Comparison of ENCODE assay signal across 8 cellular contexts in genomic region chr1:153946622-153947246, GRCh38. TPM values are rescaled to one million over a fixed set of nuclear protein-coding genes. Genes with fewer than 3 reads are reported as not detected.
DNase-seq lines count a peak whose midpoint lies in the region; ATAC-seq and TF ChIP-seq lines count a peak whose summit lies in the region.

Gene DENND4B, minus strand, starts transcription at chr1:153946718. Its CDS starts 2,344 bp downstream, at chr1:153944374.

- no peaks in the 10 kb centered on the region for H3K27me3 ChIP-seq in kidney epithelial cell (ENCODE audit: control insufficient read depth, insufficient read depth, low read length)

- TF ChIP-seq POLR2A in GM18526 (IDR thresholded peaks at IDR 0.05; ENCODE audit: extremely low read depth, insufficient read length): peak; percentile 22

- peak; percentile 21 for ATAC-seq in HG03060 (IDR thresholded peaks at IDR 0.05; ENCODE audit: low read depth, unreplicated experiment)

- in situ Hi-C loops in ACHN (cut with HindIII; ENCODE audit: low pct_ligation_motif_present, low pct_unique_long_range_greater_than_20kb, low sequenced_read_pairs): no loop called here

- TF ChIP-seq CTCF in kidney epithelial cell (IDR thresholded peaks at IDR 0.05; ENCODE audit: insufficient read depth, low read length, poor library complexity, severe bottlenecking): peak; percentile 85

- peak within 1 kb of the TSS; percentile 74 for H3K4me3 ChIP-seq in kidney epithelial cell (ENCODE audit: low read depth, low read length)

- peaks cover 3% of the 10 kb centered on the region for H3K36me3 ChIP-seq in kidney epithelial cell (ENCODE audit: control insufficient read depth, insufficient read depth, low read length)

- peak; percentile 87 for DNase-seq in ACHN
- DNase-seq in NCI-H2196 (lab: John Stamatoyannopoulos, UW; ENCODE audit: unreplicated experiment): peak; percentile 85
- DNase-seq in activated CD4-positive, CD25-positive, alpha-beta regulatory T cell treated with anti-CD3 and anti-CD28 coated beads, Interleukin-2, amount 50 U/mL, for 16 hours (ENCODE audit: low read depth, low spot score): peak; percentile 58
- peak; percentile 79 for DNase-seq in cerebellar cortex (ENCODE audit: low spot score)
- no peak for DNase-seq in kidney epithelial cell (ENCODE audit: low read depth)
- peak; percentile 58 to 70 for DNase-seq in stimulated activated CD4-positive, alpha-beta T cell treated with anti-CD3 and anti-CD28 coated beads, Interleukin-15, amount 100 ng/mL, for 48 hours (ENCODE audit: low read depth in 2 of 2)

RNA-seq across cellular contexts. Expression of gene DENND4B, which starts in this region (rescaled TPM):
- total RNA-seq in kidney epithelial cell: 25.1 and 42.8 TPM in 2 replicates
